In the genomic region with DNA sequence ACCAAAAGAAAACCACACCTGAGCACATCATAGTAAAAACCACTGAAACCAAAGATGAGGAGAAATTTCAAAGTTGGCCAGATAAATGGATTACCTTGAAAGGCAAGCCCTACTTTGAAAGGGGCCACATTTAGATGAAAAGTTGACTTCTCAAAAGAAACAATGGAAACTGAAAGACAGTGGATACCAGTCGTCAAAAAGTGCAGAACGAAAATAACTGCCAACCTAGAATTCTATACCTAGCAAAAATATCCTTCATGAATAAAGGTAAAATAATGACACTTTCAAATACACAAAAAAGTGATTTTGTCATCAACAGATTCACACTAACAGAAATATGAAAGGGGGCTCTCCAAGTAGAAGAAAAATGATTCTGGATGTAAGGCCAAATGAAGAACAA, we compare ENCODE assay signal across 39 cellular contexts. TPM values are rescaled to one million over a fixed set of nuclear protein-coding genes. Genes with fewer than 3 reads are reported as not detected.
"Had no signal": no experiment of that assay in that cellular context is flagged by ENCODE, and none has a peak within 500 bp of the region (broad histone marks: within the 10 kb centered on the region; RNA-seq: fewer than 3 reads in every experiment).

No MANE protein-coding gene starts in this region.

- H3K9me3 ChIP-seq: adrenal gland had no signal

- H3K27me3 ChIP-seq: adrenal gland, body of pancreas, brain microvascular endothelial cell, breast epithelium had no signal

- H3K27ac Mint-ChIP-seq: activated B cell treated with CpG ODN at 0.5 μM for 24 hours; activated CD4-positive, alpha-beta memory T cell treated with anti-CD3 and anti-CD28 coated beads for 36 hours; activated CD4-positive, alpha-beta T cell treated with anti-CD3 and anti-CD28 coated beads, Interleukin-2, amount 10 ng/mL, durations not matched to agents 24 days and 14 days; activated CD8-positive, alpha-beta T cell treated with anti-CD3 and anti-CD28 coated beads for 36 hours; activated naive CD4-positive, alpha-beta T cell treated with anti-CD3 and anti-CD28 coated beads, Interleukin-2, amount 50 U/mL, for 72 hours; activated naive CD8-positive, alpha-beta T cell treated with anti-CD3 and anti-CD28 coated beads for 36 hours; activated T-helper 1 cell treated with anti-CD3 and anti-CD28 coated beads, Interleukin-12 subunit alpha, Interleukin-12 subunit beta, Interleukin-2, Interleukin-4 antibody, amounts not matched to agents 30 ng/mL and 10 ng/mL and 1 ng/mL, durations not matched to agents 14 hours and 24 hours and 36 hours; activated T-helper 17 cell treated with anti-CD3 and anti-CD28 coated beads, Interleukin-2, amount 50 U/mL, for 72 hours; T-helper 1 cell treated with Interleukin-12 subunit alpha and Interleukin-12 subunit beta and Interleukin-4 antibody, amounts not matched to agents 30 μg/mL and 1 μg/mL, for 36 hours; T-helper 2 cell treated with Interferon-gamma antibody and Interleukin-4, amounts not matched to agents 5 μg/mL and 100 μg/mL, for 36 hours had no signal

- H3K27ac ChIP-seq: adrenal gland, body of pancreas, brain microvascular endothelial cell, breast epithelium, VCaP had no signal

- H3K4me1 ChIP-seq: adrenal gland, body of pancreas, breast epithelium had no signal

- H3K4me3 ChIP-seq: adrenal gland, body of pancreas, breast epithelium had no signal

- H3K4me3 Mint-ChIP-seq: activated B cell treated with CpG ODN at 0.5 μM for 24 hours; activated CD4-positive, alpha-beta memory T cell treated with anti-CD3 and anti-CD28 coated beads for 36 hours; activated CD4-positive, alpha-beta T cell treated with anti-CD3 and anti-CD28 coated beads, Interleukin-2, amount 10 ng/mL, durations not matched to agents 24 days and 14 days; activated CD8-positive, alpha-beta T cell treated with anti-CD3 and anti-CD28 coated beads for 36 hours; activated naive CD8-positive, alpha-beta T cell treated with anti-CD3 and anti-CD28 coated beads for 36 hours; activated T-cell treated with anti-CD3 and anti-CD28 coated beads, Interleukin-2, amount 50 U/mL, for 4 hours; activated T-cell treated with anti-CD3 and anti-CD28 coated beads, Interleukin-2, amount 50 U/mL, for 72 hours; activated T-helper 1 cell treated with anti-CD3 and anti-CD28 coated beads, Interleukin-12 subunit alpha, Interleukin-12 subunit beta, Interleukin-2, Interleukin-4 antibody, amounts not matched to agents 30 ng/mL and 10 ng/mL and 1 ng/mL, durations not matched to agents 14 hours and 24 hours and 36 hours; activated T-helper 17 cell treated with anti-CD3 and anti-CD28 coated beads, Interleukin-2, amount 50 U/mL, for 72 hours; T-helper 1 cell treated with Interleukin-12 subunit alpha and Interleukin-12 subunit beta and Interleukin-4 antibody, amounts not matched to agents 30 μg/mL and 1 μg/mL, for 36 hours; T-helper 2 cell treated with Interferon-gamma antibody and Interleukin-4, amounts not matched to agents 5 μg/mL and 100 μg/mL, for 36 hours had no signal

- ATAC-seq: activated CD8-positive, alpha-beta T cell treated with anti-CD3 and anti-CD28 coated beads for 36 hours; activated naive CD4-positive, alpha-beta T cell treated with anti-CD3 and anti-CD28 coated beads, Interleukin-2, amount 50 U/mL, for 72 hours; activated T-cell treated with anti-CD3 and anti-CD28 coated beads, Interleukin-2, amount 50 U/mL, for 4 hours; activated T-cell treated with anti-CD3 and anti-CD28 coated beads, Interleukin-2, amount 50 U/mL, for 72 hours; activated T-helper 17 cell treated with anti-CD3 and anti-CD28 coated beads, Interleukin-2, amount 50 U/mL, for 72 hours; body of pancreas had no signal

- DNase-seq: activated B cell treated with CpG ODN at 0.5 μM for 24 hours; activated CD4-positive, alpha-beta memory T cell treated with anti-CD3 and anti-CD28 coated beads for 36 hours; activated CD4-positive, alpha-beta T cell treated with anti-CD3 and anti-CD28 coated beads for 4 hours; activated CD4-positive, alpha-beta T cell treated with anti-CD3 and anti-CD28 coated beads, Interleukin-2, amount 10 ng/mL, durations not matched to agents 24 days and 14 days; activated CD4-positive, alpha-beta T cell treated with anti-CD3 and anti-CD28 coated beads, Interleukin-2, amount 50 U/mL, for 1 hour; activated CD4-positive, alpha-beta T cell treated with anti-CD3 and anti-CD28 coated beads, Interleukin-2, amount 50 U/mL, for 4 hours; activated CD4-positive, CD25-positive, alpha-beta regulatory T cell treated with anti-CD3 and anti-CD28 coated beads, Interleukin-2, amount 50 U/mL, for 72 hours; activated CD8-positive, alpha-beta memory T cell treated with anti-CD3 and anti-CD28 coated beads, Interleukin-2, amount 50 U/mL, for 4 hours; activated CD8-positive, alpha-beta T cell treated with anti-CD3 and anti-CD28 coated beads for 36 hours; activated effector memory CD4-positive, alpha-beta T cell treated with anti-CD3 and anti-CD28 coated beads, Interleukin-2, amount 50 U/mL, for 16 hours; activated gamma-delta T cell treated with Interleukin-2 at 50 U/mL for 16 hours; activated naive CD4-positive, alpha-beta T cell; activated naive CD4-positive, alpha-beta T cell treated with anti-CD3 and anti-CD28 coated beads, Interleukin-2, amount 50 U/mL, for 16 hours; activated naive CD8-positive, alpha-beta T cell treated with anti-CD3 and anti-CD28 coated beads for 36 hours; activated T-cell treated with anti-CD3 and anti-CD28 coated beads for 4 hours; activated T-cell treated with anti-CD3 and anti-CD28 coated beads, Interleukin-2, amount 50 U/mL, for 1 hour; activated T-cell treated with anti-CD3 and anti-CD28 coated beads, Interleukin-2, amount 50 U/mL, for 4 hours; activated T-cell treated with anti-CD3 and anti-CD28 coated beads, Interleukin-2, amount 50 U/mL, for 72 hours; adrenal gland; amniotic stem cell; aorta; body of pancreas; brain microvascular endothelial cell; central memory CD4-positive, alpha-beta T cell; T-helper 1 cell; T-helper 2 cell; T-helper 9 cell had no signal

- H3K36me3 ChIP-seq: adrenal gland, brain microvascular endothelial cell, breast epithelium had no signal

- FAIRE-seq: astrocyte, TTC549 had no signal

- H3K4me1 Mint-ChIP-seq: activated B cell treated with CpG ODN at 0.5 μM for 24 hours; activated CD4-positive, alpha-beta T cell treated with anti-CD3 and anti-CD28 coated beads, Interleukin-2, amount 10 ng/mL, durations not matched to agents 24 days and 14 days had no signal

RNA-seq across cellular contexts. Expression of gene NEU4, which starts 18.4 kb away (rescaled TPM):
- total RNA-seq: activated CD8-positive, alpha-beta memory T cell treated with anti-CD3 and anti-CD28 coated beads for 36 hours; body of pancreas; cardiac septum had no signal

RNA-seq across cellular contexts. Expression of gene PDCD1, which starts 31.3 kb away (rescaled TPM):
- total RNA-seq: astrocyte, cerebellum had no signal
- polyA plus RNA-seq: aorta had no signal

RNA-seq across cellular contexts. Expression of gene RTP5, which starts 42.1 kb away (rescaled TPM):
- total RNA-seq: activated B cell treated with CpG ODN at 0.5 μM for 24 hours; activated CD4-positive, alpha-beta T cell treated with anti-CD3 and anti-CD28 coated beads, Interleukin-2, amount 10 ng/mL, durations not matched to agents 24 days and 14 days; activated T-helper 1 cell treated with anti-CD3 and anti-CD28 coated beads, Interleukin-12 subunit alpha, Interleukin-12 subunit beta, Interleukin-2, Interleukin-4 antibody, amounts not matched to agents 30 ng/mL and 10 ng/mL and 1 ng/mL, durations not matched to agents 14 hours and 24 hours and 36 hours; aorta; astrocyte; body of pancreas had no signal
- polyA plus RNA-seq: aorta had no signal

RNA-seq across cellular contexts. Expression of gene GAL3ST2, which starts 50.8 kb away (rescaled TPM):
- total RNA-seq: activated B cell treated with CpG ODN at 0.5 μM for 24 hours, aorta, astrocyte, body of pancreas, cardiac septum had no signal
- polyA plus RNA-seq: aorta had no signal
